In genomic region chr14:102464846-102465341, GRCh38 we compare ENCODE assay signal across 16 cellular contexts. TPM values are rescaled to one million over a fixed set of nuclear protein-coding genes. Genes with fewer than 3 reads are reported as not detected.
DNase-seq lines count a peak whose midpoint lies in the region; ATAC-seq and TF ChIP-seq lines count a peak whose summit lies in the region.
"Had no signal": no experiment of that assay in that cellular context is flagged by ENCODE, and none has a peak within 500 bp of the region (broad histone marks: within the 10 kb centered on the region; RNA-seq: fewer than 3 reads in every experiment).

No MANE protein-coding gene starts in this region.

- peaks cover 5% of the 10 kb centered on the region for H3K9me3 Mint-ChIP-seq in type B pancreatic cell
- H3K9me3 Mint-ChIP-seq: H9 had no signal

- ATAC-seq in T-helper 17 cell = no peak

- H3K36me3 ChIP-seq in mucosa of rectum (ENCODE audit: control insufficient read depth in 2 of 2, insufficient read depth in 2 of 2, low read length in 2 of 2) = peaks cover 7 to 16% of the 10 kb centered on the region in 2 donors

- H3K9me3 ChIP-seq in T-helper 17 cell (ENCODE audit: control insufficient read depth, low read length, poor library complexity, severe bottlenecking) (no peaks in the 10 kb centered on the region), mucosa of rectum (ENCODE audit: control insufficient read depth in 2 of 2, low read length in 2 of 2) (no peaks in the 10 kb centered on the region)

- peaks cover 4% of the 10 kb centered on the region for H3K4me1 Mint-ChIP-seq in T-helper 17 cell
- peaks cover 10% of the 10 kb centered on the region for H3K4me1 Mint-ChIP-seq in type B pancreatic cell (ENCODE audit: unreplicated experiment)
- H3K4me1 Mint-ChIP-seq: H9 had no signal

- intact Hi-C loops in head of caudate nucleus (cut with DNase I) = no loop called here

- H3K27ac ChIP-seq in mucosa of rectum (ENCODE audit: low read depth in 2 of 2, low read length in 2 of 2) = peak overlapping the region; percentile 79 to 86

- no peaks in the 10 kb centered on the region for H3K27me3 ChIP-seq in mucosa of rectum (ENCODE audit: control insufficient read depth in 2 of 2, insufficient read depth in 2 of 2, low read length in 2 of 2)

- DNase-seq in NCI-H146 (lab: John Stamatoyannopoulos, UW) (peak; percentile 43), NCI-H146 treated with DMSO at 0.1 percent for 48 hours (lab: John Stamatoyannopoulos, UW; ENCODE audit: unreplicated experiment) (no peak), T-helper 17 cell (no peak), type B pancreatic cell (ENCODE audit: extremely low spot score, unreplicated experiment) (no peak), HPDE6-E6E7 (ENCODE audit: extremely low spot score) (no peak), head of caudate nucleus (no peak), CD1c-positive myeloid dendritic cell (ENCODE audit: extremely low spot score) (no peak)
- DNase-seq: C1 segment of cervical spinal cord; Calu3; DMS79 treated with DMSO at 0.1 percent for 48 hours; H9; NCI-H1930; NCI-H524; NK-92 treated with Interleukin-12 subunit alpha and Interleukin-12 subunit beta, amount 100 ng/mL, for 24 hours; OCI-M1 had no signal

- H3K4me3 ChIP-seq in mucosa of rectum (ENCODE audit: low read length in 2 of 2) = peak overlapping the region in 1 of 2 donors; percentile 31

- H3K9ac ChIP-seq in mucosa of rectum (ENCODE audit: low read depth in 1 of 2, low read length in 2 of 2) = peak overlapping the region in 1 of 2 donors; percentile 16

- no peak overlapping the region for H3K4me3 Mint-ChIP-seq in T-helper 17 cell
- H3K4me3 Mint-ChIP-seq in type B pancreatic cell = no peak overlapping the region
- H3K4me3 Mint-ChIP-seq: H9 had no signal

- no peak for TF ChIP-seq CTCF in type B pancreatic cell (conservative IDR thresholded peaks at IDR 0.05)

- H3K27ac Mint-ChIP-seq in T-helper 17 cell (peak overlapping the region; percentile 47), type B pancreatic cell (peak overlapping the region; percentile 39)

- H3K27me3 Mint-ChIP-seq in T-helper 17 cell = no peaks in the 10 kb centered on the region
- H3K27me3 Mint-ChIP-seq in type B pancreatic cell = no peaks in the 10 kb centered on the region

- peaks cover 19 to 21% of the 10 kb centered on the region in 2 donors for H3K4me1 ChIP-seq in mucosa of rectum (ENCODE audit: control insufficient read depth in 2 of 2, insufficient read depth in 2 of 2, low read length in 2 of 2)

- peaks cover 6% of the 10 kb centered on the region for H3K36me3 Mint-ChIP-seq in T-helper 17 cell (ENCODE audit: low read depth)
- peaks cover 39% of the 10 kb centered on the region for H3K36me3 Mint-ChIP-seq in type B pancreatic cell

RNA-seq across cellular contexts. Expression of gene ANKRD9, which starts 44.7 kb away (rescaled TPM):
- total RNA-seq in T-helper 17 cell (10 to 100 TPM in 1 of 2 donors, 1 to 10 TPM in 1; 3.3 to 17.6 TPM), type B pancreatic cell (ENCODE audit: low replicate concordance) (31.4 and 46.6 TPM in 2 replicates)
